23 cellular contexts compared by ENCODE assay signal in genomic region chr1:46128336-46128735, GRCh38. TPM values are rescaled to one million over a fixed set of nuclear protein-coding genes. Genes with fewer than 3 reads are reported as not detected.
A peak's percentile ranks its signal among the peaks of the same experiment; 100 is the strongest.
DNase-seq lines count a peak whose midpoint lies in the region; ATAC-seq, FAIRE-seq and TF ChIP-seq lines count a peak whose summit lies in the region.
"Had no signal": no experiment of that assay in that cellular context is flagged by ENCODE, and none has a peak within 500 bp of the region (broad histone marks: within the 10 kb centered on the region; RNA-seq: fewer than 3 reads in every experiment).

No MANE protein-coding gene starts in this region.

- H3K4me3 ChIP-seq in heart right ventricle (peak overlapping the region in 8 of 10 donors; percentile 70 to 89 (median 76)), adipocyte (ENCODE audit: low read length) (no peak overlapping the region), subcutaneous abdominal adipose tissue (ENCODE audit: low read depth in 1 of 5, low read length in 5 of 5) (peak overlapping the region in 3 of 5 donors; percentile 7 to 84 (median 47))

- peaks cover 20% of the 10 kb centered on the region for H3K4me1 Mint-ChIP-seq in activated CD8-positive, alpha-beta T cell treated with anti-CD3 and anti-CD28 coated beads, Interleukin-2, amount 10 ng/mL, durations not matched to agents 7 days and 5 days (ENCODE audit: low read depth)
- peaks cover 24% of the 10 kb centered on the region for H3K4me1 Mint-ChIP-seq in stimulated activated naive CD8-positive, alpha-beta T cell treated with anti-CD3 and anti-CD28 coated beads, Interleukin-15, amount 100 ng/mL, for 72 hours

- peaks cover 2% of the 10 kb centered on the region for H3K36me3 Mint-ChIP-seq in activated CD8-positive, alpha-beta T cell treated with anti-CD3 and anti-CD28 coated beads, Interleukin-2, amount 10 ng/mL, durations not matched to agents 7 days and 5 days (ENCODE audit: low read depth)
- H3K36me3 Mint-ChIP-seq: memory B cell, natural killer cell had no signal

- no peak for DNase-seq in heart right ventricle
- no peak for DNase-seq in Right ventricle myocardium inferior (ENCODE audit: missing footprints)
- DNase-seq in adipocyte (ENCODE audit: low read depth), result peak; percentile 72
- peak; percentile 38 for DNase-seq in foreskin melanocyte
- DNase-seq in activated CD8-positive, alpha-beta T cell treated with anti-CD3 and anti-CD28 coated beads, Interleukin-2, amount 10 ng/mL, durations not matched to agents 7 days and 5 days, result no peak
- no peak for DNase-seq in stimulated activated naive CD8-positive, alpha-beta T cell treated with anti-CD3 and anti-CD28 coated beads, Interleukin-15, amount 100 ng/mL, for 72 hours
- no peak for DNase-seq in RCC 7860 (ENCODE audit: low spot score)
- DNase-seq: activated B cell treated with CpG ODN at 0.5 μM for 24 hours; activated naive CD8-positive, alpha-beta T cell treated with anti-CD3 and anti-CD28 coated beads, Interleukin-2, amount 50 U/mL, for 24 hours; effector memory CD8-positive, alpha-beta T cell; Karpas-422; natural killer cell; NCI-H1436; NK-92 treated with Interleukin-12 subunit alpha and Interleukin-12 subunit beta, amount 100 ng/mL, for 24 hours; retina had no signal

- intact Hi-C loops in heart right ventricle (cut with DNase I) (loop anchor here in 2 of 10 donors (2.0 to 5.0 kb wide), 2 partner anchors 36 to 56 kb away; no protein-coding TSS in a partner anchor), Right ventricle myocardium inferior (cut with DNase I) (no loop called here)

- ATAC-seq in heart right ventricle (no peak), Right ventricle myocardium inferior (no peak)
- no peak for ATAC-seq in activated CD8-positive, alpha-beta T cell treated with anti-CD3 and anti-CD28 coated beads, Interleukin-2, amount 10 ng/mL, durations not matched to agents 7 days and 5 days
- ATAC-seq in stimulated activated naive CD8-positive, alpha-beta T cell treated with anti-CD3 and anti-CD28 coated beads, Interleukin-15, amount 100 ng/mL, for 72 hours, result no peak
- ATAC-seq: activated naive CD8-positive, alpha-beta T cell treated with anti-CD3 and anti-CD28 coated beads, Interleukin-2, amount 50 U/mL, for 24 hours; effector memory CD8-positive, alpha-beta T cell; natural killer cell had no signal

- WGBS in heart right ventricle, 2 donors, result 89 to 96% methylated on average over 3 of the region's 3 CpGs

- peaks cover 35% of the 10 kb centered on the region for H3K27me3 Mint-ChIP-seq in activated CD8-positive, alpha-beta T cell treated with anti-CD3 and anti-CD28 coated beads, Interleukin-2, amount 10 ng/mL, durations not matched to agents 7 days and 5 days (ENCODE audit: low read depth)
- peaks cover 49% of the 10 kb centered on the region for H3K27me3 Mint-ChIP-seq in stimulated activated naive CD8-positive, alpha-beta T cell treated with anti-CD3 and anti-CD28 coated beads, Interleukin-15, amount 100 ng/mL, for 72 hours

- H3K4me3 Mint-ChIP-seq in activated CD8-positive, alpha-beta T cell treated with anti-CD3 and anti-CD28 coated beads, Interleukin-2, amount 10 ng/mL, durations not matched to agents 7 days and 5 days, result no peak overlapping the region
- H3K4me3 Mint-ChIP-seq in stimulated activated naive CD8-positive, alpha-beta T cell treated with anti-CD3 and anti-CD28 coated beads, Interleukin-15, amount 100 ng/mL, for 72 hours, result no peak overlapping the region
- H3K4me3 Mint-ChIP-seq: activated B cell treated with CpG ODN at 0.5 μM for 24 hours; activated naive CD8-positive, alpha-beta T cell treated with anti-CD3 and anti-CD28 coated beads, Interleukin-2, amount 50 U/mL, for 24 hours; effector memory CD8-positive, alpha-beta T cell; memory B cell; natural killer cell; stimulated activated naive CD8-positive, alpha-beta T cell treated with anti-CD3 and anti-CD28 coated beads, Interleukin-15, Interleukin-2, amounts not matched to agents 100 ng/mL and 50 ng/mL, for 24 hours had no signal

- FAIRE-seq in RCC 7860 (lab: Jason Lieb, UNC), result no peak
- FAIRE-seq: urothelium cell line had no signal

- H3K9me3 Mint-ChIP-seq in activated CD8-positive, alpha-beta T cell treated with anti-CD3 and anti-CD28 coated beads, Interleukin-2, amount 10 ng/mL, durations not matched to agents 7 days and 5 days (ENCODE audit: insufficient read depth), result no peaks in the 10 kb centered on the region
- H3K9me3 Mint-ChIP-seq in stimulated activated naive CD8-positive, alpha-beta T cell treated with anti-CD3 and anti-CD28 coated beads, Interleukin-15, amount 100 ng/mL, for 72 hours, result no peaks in the 10 kb centered on the region
- H3K9me3 Mint-ChIP-seq: activated B cell treated with CpG ODN at 0.5 μM for 24 hours; activated naive CD8-positive, alpha-beta T cell treated with anti-CD3 and anti-CD28 coated beads, Interleukin-2, amount 50 U/mL, for 24 hours; effector memory CD8-positive, alpha-beta T cell; memory B cell; natural killer cell; stimulated activated naive CD8-positive, alpha-beta T cell treated with anti-CD3 and anti-CD28 coated beads, Interleukin-15, Interleukin-2, amounts not matched to agents 100 ng/mL and 50 ng/mL, for 24 hours had no signal

- H3K9ac ChIP-seq in adipocyte (ENCODE audit: low read length) (no peak overlapping the region), subcutaneous abdominal adipose tissue (ENCODE audit: low read length in 5 of 5) (no peak overlapping the region)

- H3K27me3 ChIP-seq in heart right ventricle, result peaks cover 0 to 39% (median 0%) of the 10 kb centered on the region in 7 donors
- H3K27me3 ChIP-seq in adipocyte (replicated peaks; ENCODE audit: control insufficient read depth, insufficient read depth, low read length), result no peaks in the 10 kb centered on the region
- H3K27me3 ChIP-seq in subcutaneous abdominal adipose tissue (ENCODE audit: control insufficient read depth in 5 of 5, insufficient read depth in 4 of 5, low read length in 5 of 5), result peaks cover 3 to 12% (median 10%) of the 10 kb centered on the region in 5 donors

- H3K4me1 ChIP-seq in heart right ventricle, result peaks cover 0 to 44% (median 12%) of the 10 kb centered on the region in 9 donors
- peaks cover 19% of the 10 kb centered on the region for H3K4me1 ChIP-seq in adipocyte (ENCODE audit: control insufficient read depth, insufficient read depth, low read length)
- H3K4me1 ChIP-seq in subcutaneous abdominal adipose tissue (ENCODE audit: control insufficient read depth in 5 of 5, insufficient read depth in 5 of 5, low read length in 5 of 5), result peaks cover 0 to 20% (median 12%) of the 10 kb centered on the region in 5 donors

- CTCF ChIA-PET in activated CD8-positive, alpha-beta T cell treated with anti-CD3 and anti-CD28 coated beads, Interleukin-2, amount 10 ng/mL, durations not matched to agents 7 days and 5 days (lab: Charles Lee), result no interaction called here

- H3K36me3 ChIP-seq in heart right ventricle (no peaks in the 10 kb centered on the region), adipocyte (ENCODE audit: control insufficient read depth, insufficient read depth, low read length, severe bottlenecking) (no peaks in the 10 kb centered on the region), subcutaneous abdominal adipose tissue (ENCODE audit: control insufficient read depth in 5 of 5, insufficient read depth in 5 of 5, low read length in 5 of 5) (no peaks in the 10 kb centered on the region)

- no peak for TF ChIP-seq CTCF in heart right ventricle (IDR thresholded peaks at IDR 0.05)

- H3K27ac ChIP-seq in heart right ventricle, result no peak overlapping the region
- H3K27ac ChIP-seq in subcutaneous abdominal adipose tissue (ENCODE audit: low read depth, low read length), result no peak overlapping the region

- H3K27ac Mint-ChIP-seq in activated CD8-positive, alpha-beta T cell treated with anti-CD3 and anti-CD28 coated beads, Interleukin-2, amount 10 ng/mL, durations not matched to agents 7 days and 5 days, result no peak overlapping the region
- H3K27ac Mint-ChIP-seq in stimulated activated naive CD8-positive, alpha-beta T cell treated with anti-CD3 and anti-CD28 coated beads, Interleukin-15, amount 100 ng/mL, for 72 hours, result no peak overlapping the region
- H3K27ac Mint-ChIP-seq: activated B cell treated with CpG ODN at 0.5 μM for 24 hours; activated naive CD8-positive, alpha-beta T cell treated with anti-CD3 and anti-CD28 coated beads, Interleukin-2, amount 50 U/mL, for 24 hours; effector memory CD8-positive, alpha-beta T cell; memory B cell; natural killer cell; stimulated activated naive CD8-positive, alpha-beta T cell treated with anti-CD3 and anti-CD28 coated beads, Interleukin-15, Interleukin-2, amounts not matched to agents 100 ng/mL and 50 ng/mL, for 24 hours had no signal

- POLR2A ChIA-PET in activated CD8-positive, alpha-beta T cell treated with anti-CD3 and anti-CD28 coated beads, Interleukin-2, amount 10 ng/mL, durations not matched to agents 7 days and 5 days (lab: Charles Lee), result no interaction called here

- H3K9me3 ChIP-seq in heart right ventricle (no peaks in the 10 kb centered on the region), adipocyte (ENCODE audit: control insufficient read depth, low read length) (no peaks in the 10 kb centered on the region), subcutaneous abdominal adipose tissue (ENCODE audit: control insufficient read depth in 5 of 5, low read length in 5 of 5) (no peaks in the 10 kb centered on the region)

RNA-seq across cellular contexts. Expression of gene PIK3R3, which starts 4.1 kb away (rescaled TPM):
- total RNA-seq in heart right ventricle, result 10 to 100 TPM; 22.9 to 54.5 (median 40.1) TPM
- polyA plus RNA-seq in heart right ventricle, result 10 to 100 TPM; 15.4 to 31.6 TPM
- 22.6 TPM for total RNA-seq in Right ventricle myocardium inferior
- total RNA-seq in activated CD8-positive, alpha-beta T cell treated with anti-CD3 and anti-CD28 coated beads, Interleukin-2, amount 10 ng/mL, durations not matched to agents 7 days and 5 days, result 1 to 10 TPM; 4.8 to 5.4 TPM

RNA-seq across cellular contexts. Expression of gene TSPAN1, which starts 46.6 kb away (rescaled TPM):
- total RNA-seq in heart right ventricle (1 to 10 TPM in 9 of 10 donors, under 1 TPM in 1; 0.80 to 2.3 (median 1.7) TPM), Right ventricle myocardium inferior (1.1 TPM)
- 1 to 10 TPM; 1.3 to 5.3 TPM for polyA plus RNA-seq in heart right ventricle
- total RNA-seq in activated CD8-positive, alpha-beta T cell treated with anti-CD3 and anti-CD28 coated beads, Interleukin-2, amount 10 ng/mL, durations not matched to agents 7 days and 5 days, result not detected
- total RNA-seq: A673; activated B cell treated with CpG ODN at 0.5 μM for 24 hours; activated CD8-positive, alpha-beta memory T cell treated with anti-CD3 and anti-CD28 coated beads for 36 hours; natural killer cell had no signal

RNA-seq across cellular contexts. Expression of gene P3R3URF, which starts 48.0 kb away (rescaled TPM):
- not detected for total RNA-seq in heart right ventricle
- polyA plus RNA-seq in heart right ventricle, result not detected
- total RNA-seq in Right ventricle myocardium inferior, result not detected
- not detected for total RNA-seq in activated CD8-positive, alpha-beta T cell treated with anti-CD3 and anti-CD28 coated beads, Interleukin-2, amount 10 ng/mL, durations not matched to agents 7 days and 5 days
- total RNA-seq: A673; activated B cell treated with CpG ODN at 0.5 μM for 24 hours; activated CD8-positive, alpha-beta memory T cell treated with anti-CD3 and anti-CD28 coated beads for 36 hours; H4; natural killer cell; T-helper 1 cell treated with Interleukin-12 subunit alpha and Interleukin-12 subunit beta and Interleukin-4 antibody, amounts not matched to agents 30 ng/mL and 1 ng/mL, for 36 hours had no signal

Comparison
In these comparisons a context has a peak if more than half of its experiments do, and no peak if none do; other contexts are left out.
1. DNase-seq: peak in adipocyte (single experiment) and foreskin melanocyte (single experiment); none in heart right ventricle (0 of 2), Right ventricle myocardium inferior (single experiment), activated CD8-positive, alpha-beta T cell treated with anti-CD3 and anti-CD28 coated beads, Interleukin-2, amount 10 ng/mL, durations not matched to agents 7 days and 5 days (single experiment), stimulated activated naive CD8-positive, alpha-beta T cell treated with anti-CD3 and anti-CD28 coated beads, Interleukin-15, amount 100 ng/mL, for 72 hours (0 of 2) and RCC 7860 (single experiment).